Comparison of ENCODE assay signal across 31 cellular contexts in the genomic region with DNA sequence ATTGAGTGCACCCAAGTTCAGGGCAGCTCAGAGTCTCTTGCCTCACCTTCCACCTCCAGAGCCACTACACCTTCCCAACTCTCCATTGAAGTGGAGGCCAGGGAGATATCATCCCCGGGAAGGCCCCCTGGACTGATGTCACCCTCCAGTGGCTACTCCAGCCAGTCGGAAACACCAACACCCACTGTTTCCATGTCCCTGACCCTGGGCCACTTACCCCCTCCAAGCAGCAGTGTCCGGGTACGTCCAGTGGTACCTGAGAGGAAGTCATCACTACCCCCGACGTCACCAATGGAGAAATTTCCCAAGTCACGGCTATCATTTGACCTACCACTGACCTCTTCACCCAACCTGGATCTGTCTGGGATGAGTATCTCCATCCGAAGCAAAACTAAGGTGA. TPM values are rescaled to one million over a fixed set of nuclear protein-coding genes. Genes with fewer than 3 reads are reported as not detected.
DNase-seq lines count a peak whose midpoint lies in the region; ATAC-seq and TF ChIP-seq lines count a peak whose summit lies in the region.
"Had no signal": no experiment of that assay in that cellular context is flagged by ENCODE, and none has a peak within 500 bp of the region (broad histone marks: within the 10 kb centered on the region; RNA-seq: fewer than 3 reads in every experiment).

No MANE protein-coding gene starts in this region.

- TF ChIP-seq POLR2A in transverse colon (IDR thresholded peaks at IDR 0.05), result no peak

- H3K4me1 Mint-ChIP-seq in glutamatergic neuron (ENCODE audit: low read depth, unreplicated experiment), result peaks cover 21% of the 10 kb centered on the region

- no peak for TF ChIP-seq CTCF in glutamatergic neuron (IDR thresholded peaks at IDR 0.05; ENCODE audit: partially characterized antibody, unreplicated experiment)
- no peak for TF ChIP-seq CTCF in transverse colon (IDR thresholded peaks at IDR 0.05)

- intact Hi-C loops in sciatic nerve (cut with DNase I), result no loop called here
- intact Hi-C loops in transverse colon (cut with DNase I; ENCODE audit: low total_unique reads), result no loop called here

- no peak for DNase-seq in glutamatergic neuron
- peak; percentile 51 for DNase-seq in sciatic nerve (ENCODE audit: low spot score)
- DNase-seq in transverse colon, result no peak
- DNase-seq in G401 (ENCODE audit: low spot score), result no peak
- DNase-seq: 8988T; ACHN; AML-193; BE2C; C1 segment of cervical spinal cord; Caco-2; Calu3; CD4-positive, alpha-beta memory T cell; CD4-positive, alpha-beta T cell; CD4-positive, CD25-positive, alpha-beta regulatory T cell; CD8-positive, alpha-beta memory T cell; CD8-positive, alpha-beta T cell; COR-L47; DMS 273 treated with DMSO at 0.1 percent for 48 hours; DMS153; DMS53; DMS79; DMS79 treated with DMSO at 0.1 percent for 48 hours; DND-41; EL had no signal

- no peaks in the 10 kb centered on the region for H3K9me3 ChIP-seq in transverse colon
- H3K9me3 ChIP-seq: A549; BE2C; BLaER1; BLaER1 treated with 17β-estradiol and CSF1 and Interleukin-3, amounts not matched to agents 10 nM and 100 nM; Caco-2 had no signal

- TF ChIP-seq EP300 in transverse colon (IDR thresholded peaks at IDR 0.05; ENCODE audit: low read depth), result no peak

- in situ Hi-C loops in transverse colon (cut with MboI; ENCODE audit: low pct_ligation_motif_present in 1 of 4, low pct_unique_long_range_greater_than_20kb in 1 of 4, low sequenced_read_pairs in 3 of 4) (loop anchor here in 1 of 4 donors (25.0 kb wide), 1 partner anchor 127 kb away; no protein-coding TSS in a partner anchor), G401 (cut with HindIII; ENCODE audit: low sequenced_read_pairs) (no loop called here)

- H3K27ac ChIP-seq in transverse colon, result no peak overlapping the region
- H3K27ac ChIP-seq: 22Rv1; A549; BLaER1; BLaER1 treated with 17β-estradiol and CSF1 and Interleukin-3, amounts not matched to agents 10 nM and 100 nM; C4-2B had no signal

- peaks cover 5% of the 10 kb centered on the region for H3K9me3 Mint-ChIP-seq in glutamatergic neuron (ENCODE audit: unreplicated experiment)
- H3K9me3 Mint-ChIP-seq: CD4-positive, alpha-beta memory T cell; CD4-positive, alpha-beta T cell; CD8-positive, alpha-beta memory T cell; CD8-positive, alpha-beta T cell had no signal

- no peaks in the 10 kb centered on the region for H3K36me3 ChIP-seq in transverse colon
- H3K36me3 ChIP-seq: BLaER1 had no signal

- WGBS in transverse colon (ENCODE audit: low coverage in 1 of 2), 2 donors, result 89% methylated on average over 8 of the region's 8 CpGs; no CpG with 5 or more reads in 1 of the 2 donors

- H3K27ac Mint-ChIP-seq in glutamatergic neuron (ENCODE audit: unreplicated experiment), result peak overlapping the region; percentile 17
- H3K27ac Mint-ChIP-seq: B cell; CD4-positive, alpha-beta T cell; CD4-positive, CD25-positive, alpha-beta regulatory T cell; CD8-positive, alpha-beta T cell had no signal

- no peak for ATAC-seq in sciatic nerve
- ATAC-seq: A549; CD8-positive, alpha-beta T cell had no signal

- peaks cover 4% of the 10 kb centered on the region for H3K27me3 Mint-ChIP-seq in glutamatergic neuron (ENCODE audit: unreplicated experiment)
- H3K27me3 Mint-ChIP-seq: B cell; CD4-positive, alpha-beta memory T cell; CD4-positive, alpha-beta T cell had no signal

- no peak overlapping the region for H3K4me3 Mint-ChIP-seq in glutamatergic neuron (ENCODE audit: unreplicated experiment)
- H3K4me3 Mint-ChIP-seq: B cell; CD14-positive monocyte; CD4-positive, alpha-beta memory T cell; CD4-positive, alpha-beta T cell; CD4-positive, CD25-positive, alpha-beta regulatory T cell; CD8-positive, alpha-beta memory T cell; CD8-positive, alpha-beta T cell had no signal

- no peak overlapping the region for H3K4me3 ChIP-seq in transverse colon
- H3K4me3 ChIP-seq: A549; BLaER1; BLaER1 treated with 17β-estradiol and CSF1 and Interleukin-3, amounts not matched to agents 10 nM and 100 nM had no signal

- H3K27me3 ChIP-seq in transverse colon, result no peaks in the 10 kb centered on the region
- H3K27me3 ChIP-seq: BE2C had no signal

- no peaks in the 10 kb centered on the region for H3K36me3 Mint-ChIP-seq in glutamatergic neuron (ENCODE audit: unreplicated experiment)
- H3K36me3 Mint-ChIP-seq: CD4-positive, CD25-positive, alpha-beta regulatory T cell; CD8-positive, alpha-beta T cell had no signal

- H3K4me1 ChIP-seq in transverse colon, result no peaks in the 10 kb centered on the region
- H3K4me1 ChIP-seq: A549, BE2C, Caco-2 had no signal

RNA-seq across cellular contexts. Expression of gene RTL5, which starts 7.8 kb away (rescaled TPM):
- total RNA-seq in glutamatergic neuron (ENCODE audit: unreplicated experiment) (18.2 TPM), sciatic nerve (16.2 TPM), transverse colon (1 to 10 TPM; 1.3 to 6.0 (median 2.5) TPM)
- total RNA-seq in G401 (2014; rRNA removed; shearing (Covaris generic)), result 2.0 and 2.3 TPM in 2 replicates

RNA-seq across cellular contexts. Expression of gene PIN4, which starts 42.0 kb away (rescaled TPM):
- total RNA-seq in glutamatergic neuron (ENCODE audit: unreplicated experiment) (19.5 TPM), sciatic nerve (13.3 TPM), transverse colon (10 to 100 TPM in 1 of 4 donors, 1 to 10 TPM in 1, under 1 TPM in 1, not detected in 1; 1.00 to 15.2 (median 8.1) TPM)
- total RNA-seq in G401 (2014; rRNA removed; shearing (Covaris generic)), result 13.3 and 19.6 TPM in 2 replicates
